11 cellular contexts compared by ENCODE assay signal in the genomic region with DNA sequence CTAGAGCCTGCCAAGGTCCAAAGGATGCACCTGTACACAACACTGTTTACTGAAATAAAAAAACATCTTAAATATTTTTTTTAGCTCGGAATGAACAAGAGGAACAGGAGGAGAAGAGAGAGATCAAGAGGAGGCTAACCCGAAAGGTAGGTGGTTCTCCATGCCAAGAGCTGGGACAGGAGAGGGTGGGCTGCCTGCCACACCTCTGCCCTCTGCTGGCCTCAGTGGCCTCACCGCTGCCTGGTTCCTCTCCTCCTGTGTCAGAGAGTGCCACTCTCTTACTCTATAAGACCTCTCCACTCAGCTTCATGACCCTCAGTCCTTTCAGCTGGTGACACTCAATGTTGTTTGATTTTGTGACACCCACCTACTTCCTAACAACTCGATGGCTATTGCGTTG. TPM values are rescaled to one million over a fixed set of nuclear protein-coding genes. Genes with fewer than 3 reads are reported as not detected.
DNase-seq lines count a peak whose midpoint lies in the region; ATAC-seq and TF ChIP-seq lines count a peak whose summit lies in the region.
"Had no signal": no experiment of that assay in that cellular context is flagged by ENCODE, and none has a peak within 500 bp of the region (broad histone marks: within the 10 kb centered on the region; RNA-seq: fewer than 3 reads in every experiment).

No MANE protein-coding gene starts in this region.

- no peak for TF ChIP-seq POLR2A in transverse colon (IDR thresholded peaks at IDR 0.05)

- POLR2A ChIA-PET in HEK293T (lab: Yijun Ruan, JAX) (interaction anchor here (1.2 kb wide), 1 partner anchor 51 kb away, joined by 4 read pairs; no protein-coding TSS in a partner anchor), WTC11 (lab: Charles Lee) (no interaction called here)

- no peaks in the 10 kb centered on the region for H3K36me3 Mint-ChIP-seq in WTC11
- H3K36me3 Mint-ChIP-seq in activated T-helper 17 cell treated with anti-CD3 and anti-CD28 coated beads, Interleukin-2, amount 50 U/mL, for 72 hours (ENCODE audit: low read depth) = no peaks in the 10 kb centered on the region

- no peak overlapping the region for H3K4me3 ChIP-seq in transverse colon
- H3K4me3 ChIP-seq: thyroid gland had no signal

- in situ Hi-C loops in transverse colon (cut with MboI; ENCODE audit: low pct_ligation_motif_present in 1 of 4, low pct_unique_long_range_greater_than_20kb in 1 of 4, low sequenced_read_pairs in 3 of 4) = no loop called here

- H3K36me3 ChIP-seq in transverse colon = no peaks in the 10 kb centered on the region
- H3K36me3 ChIP-seq: thyroid gland had no signal

- TF ChIP-seq EP300 in transverse colon (IDR thresholded peaks at IDR 0.05; ENCODE audit: low read depth) = no peak

- peak; percentile 20; the same call in 1 of the 2 replicates for TF ChIP-seq CTCF in WTC11 (IDR thresholded peaks at IDR 0.05)
- no peak for TF ChIP-seq CTCF in transverse colon (IDR thresholded peaks at IDR 0.05)

- no peak overlapping the region for H3K27ac Mint-ChIP-seq in WTC11
- no peak overlapping the region for H3K27ac Mint-ChIP-seq in activated T-helper 17 cell treated with anti-CD3 and anti-CD28 coated beads, Interleukin-2, amount 50 U/mL, for 72 hours

- intact Hi-C loops in transverse colon (cut with DNase I; ENCODE audit: low total_unique reads) = no loop called here

- H3K9me3 Mint-ChIP-seq in WTC11 = no peaks in the 10 kb centered on the region
- no peaks in the 10 kb centered on the region for H3K9me3 Mint-ChIP-seq in activated T-helper 17 cell treated with anti-CD3 and anti-CD28 coated beads, Interleukin-2, amount 50 U/mL, for 72 hours

- no peaks in the 10 kb centered on the region for H3K4me1 ChIP-seq in transverse colon
- H3K4me1 ChIP-seq: thyroid gland had no signal

- H3K4me1 Mint-ChIP-seq in WTC11 = peaks cover 18% of the 10 kb centered on the region
- H3K4me1 Mint-ChIP-seq in activated T-helper 17 cell treated with anti-CD3 and anti-CD28 coated beads, Interleukin-2, amount 50 U/mL, for 72 hours = peaks cover 7% of the 10 kb centered on the region

- H3K27ac ChIP-seq in transverse colon = no peak overlapping the region
- H3K27ac ChIP-seq: thyroid gland had no signal

- no peaks in the 10 kb centered on the region for H3K27me3 ChIP-seq in transverse colon
- H3K27me3 ChIP-seq: thyroid gland had no signal

- no peak overlapping the region for H3K4me3 Mint-ChIP-seq in WTC11
- H3K4me3 Mint-ChIP-seq in activated T-helper 17 cell treated with anti-CD3 and anti-CD28 coated beads, Interleukin-2, amount 50 U/mL, for 72 hours = no peak overlapping the region

- no peaks in the 10 kb centered on the region for H3K27me3 Mint-ChIP-seq in WTC11 (ENCODE audit: low read depth)
- H3K27me3 Mint-ChIP-seq in activated T-helper 17 cell treated with anti-CD3 and anti-CD28 coated beads, Interleukin-2, amount 50 U/mL, for 72 hours = no peaks in the 10 kb centered on the region

- no peaks in the 10 kb centered on the region for H3K9me3 ChIP-seq in transverse colon
- H3K9me3 ChIP-seq: thyroid gland had no signal

- CTCF ChIA-PET in HEK293T (lab: Yijun Ruan, JAX) (interaction anchor here (0.6 to 1.9 kb wide), 4 partner anchors 83 to 370 kb away, joined by 3 to 6 read pairs (median 4); no protein-coding TSS in a partner anchor), WTC11 (lab: Charles Lee) (interaction anchor here (0.6 to 3.2 kb wide), 14 partner anchors 9 to 367 kb away, joined by 3 to 22 read pairs (median 4); no protein-coding TSS in a partner anchor)

- 76 to 87% methylated on average over 4 to 5 of the region's 5 CpGs for WGBS in transverse colon (ENCODE audit: low coverage in 1 of 2), 2 donors

- peak; percentile 4 to 5 for DNase-seq in NCI-H2081 (lab: John Stamatoyannopoulos, UW)
- DNase-seq in NCI-H2081 treated with DMSO at 0.1 percent for 48 hours (lab: John Stamatoyannopoulos, UW) = no peak
- DNase-seq in HEK293T (ENCODE audit: extremely low spot score) = peak; percentile 24
- peak; percentile 62 for DNase-seq in WTC11 (ENCODE audit: low spot score)
- DNase-seq in mesenteric fat pad (ENCODE audit: low spot score) = peak; percentile 35
- DNase-seq in transverse colon = no peak
- DNase-seq: activated gamma-delta T cell, mesenchymal stem cell, thyroid gland had no signal

- ATAC-seq in WTC11 (peak; percentile 92), GM21786 (IDR thresholded peaks at IDR 0.05; ENCODE audit: unreplicated experiment) (no peak)
- ATAC-seq in activated T-helper 17 cell treated with anti-CD3 and anti-CD28 coated beads, Interleukin-2, amount 50 U/mL, for 72 hours (replicated peaks) = no peak

TF ChIP-seq in HEK293T, 16 proteins besides CTCF, POLR2A, EP300 and RAD21:
- TF ChIP-seq ZNF384 (IDR thresholded peaks at IDR 0.05) = no peak
- TF ChIP-seq BHLHE40 (IDR thresholded peaks at IDR 0.05; ENCODE audit: borderline replicate concordance) = no peak
- no peak for TF ChIP-seq NFRKB (IDR thresholded peaks at IDR 0.05)
- no peak for TF ChIP-seq FOXA1 (IDR thresholded peaks at IDR 0.05)
- no peak for TF ChIP-seq HDGF (IDR thresholded peaks at IDR 0.05; ENCODE audit: borderline replicate concordance)
- TF ChIP-seq SUZ12 (IDR thresholded peaks at IDR 0.05) = no peak
- TF ChIP-seq L3MBTL2 (conservative IDR thresholded peaks at IDR 0.05) = no peak

TF ChIP-seq in WTC11, 78 proteins besides CTCF, POLR2A, EP300 and RAD21 (continues in another document):
- TF ChIP-seq TP53 (CRISPR knock-in tag; IDR thresholded peaks at IDR 0.05) (no peak), ZNF317 (CRISPR knock-in tag; IDR thresholded peaks at IDR 0.05; ENCODE audit: borderline replicate concordance, low read depth) (no peak), RORB (CRISPR knock-in tag; IDR thresholded peaks at IDR 0.05) (no peak), SOX15 (CRISPR knock-in tag; IDR thresholded peaks at IDR 0.05) (no peak), NFATC4 (CRISPR knock-in tag; IDR thresholded peaks at IDR 0.05) (no peak), RELA (CRISPR knock-in tag; IDR thresholded peaks at IDR 0.05; ENCODE audit: borderline replicate concordance) (no peak), ZNF138 (CRISPR knock-in tag; conservative IDR thresholded peaks at IDR 0.05) (no peak)
- TF ChIP-seq, protein P1, sequence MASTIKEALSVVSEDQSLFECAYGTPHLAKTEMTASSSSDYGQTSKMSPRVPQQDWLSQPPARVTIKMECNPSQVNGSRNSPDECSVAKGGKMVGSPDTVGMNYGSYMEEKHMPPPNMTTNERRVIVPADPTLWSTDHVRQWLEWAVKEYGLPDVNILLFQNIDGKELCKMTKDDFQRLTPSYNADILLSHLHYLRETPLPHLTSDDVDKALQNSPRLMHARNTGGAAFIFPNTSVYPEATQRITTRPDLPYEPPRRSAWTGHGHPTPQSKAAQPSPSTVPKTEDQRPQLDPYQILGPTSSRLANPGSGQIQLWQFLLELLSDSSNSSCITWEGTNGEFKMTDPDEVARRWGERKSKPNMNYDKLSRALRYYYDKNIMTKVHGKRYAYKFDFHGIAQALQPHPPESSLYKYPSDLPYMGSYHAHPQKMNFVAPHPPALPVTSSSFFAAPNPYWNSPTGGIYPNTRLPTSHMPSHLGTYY (CRISPR knock-in tag; IDR thresholded peaks at IDR 0.05) = no peak
- TF ChIP-seq, protein P2, sequence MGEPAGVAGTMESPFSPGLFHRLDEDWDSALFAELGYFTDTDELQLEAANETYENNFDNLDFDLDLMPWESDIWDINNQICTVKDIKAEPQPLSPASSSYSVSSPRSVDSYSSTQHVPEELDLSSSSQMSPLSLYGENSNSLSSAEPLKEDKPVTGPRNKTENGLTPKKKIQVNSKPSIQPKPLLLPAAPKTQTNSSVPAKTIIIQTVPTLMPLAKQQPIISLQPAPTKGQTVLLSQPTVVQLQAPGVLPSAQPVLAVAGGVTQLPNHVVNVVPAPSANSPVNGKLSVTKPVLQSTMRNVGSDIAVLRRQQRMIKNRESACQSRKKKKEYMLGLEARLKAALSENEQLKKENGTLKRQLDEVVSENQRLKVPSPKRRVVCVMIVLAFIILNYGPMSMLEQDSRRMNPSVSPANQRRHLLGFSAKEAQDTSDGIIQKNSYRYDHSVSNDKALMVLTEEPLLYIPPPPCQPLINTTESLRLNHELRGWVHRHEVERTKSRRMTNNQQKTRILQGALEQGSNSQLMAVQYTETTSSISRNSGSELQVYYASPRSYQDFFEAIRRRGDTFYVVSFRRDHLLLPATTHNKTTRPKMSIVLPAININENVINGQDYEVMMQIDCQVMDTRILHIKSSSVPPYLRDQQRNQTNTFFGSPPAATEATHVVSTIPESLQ (CRISPR knock-in tag; IDR thresholded peaks at IDR 0.05) = no peak
- TF ChIP-seq, protein P3, sequence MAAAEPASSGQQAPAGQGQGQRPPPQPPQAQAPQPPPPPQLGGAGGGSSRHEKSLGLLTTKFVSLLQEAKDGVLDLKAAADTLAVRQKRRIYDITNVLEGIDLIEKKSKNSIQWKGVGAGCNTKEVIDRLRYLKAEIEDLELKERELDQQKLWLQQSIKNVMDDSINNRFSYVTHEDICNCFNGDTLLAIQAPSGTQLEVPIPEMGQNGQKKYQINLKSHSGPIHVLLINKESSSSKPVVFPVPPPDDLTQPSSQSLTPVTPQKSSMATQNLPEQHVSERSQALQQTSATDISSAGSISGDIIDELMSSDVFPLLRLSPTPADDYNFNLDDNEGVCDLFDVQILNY (CRISPR knock-in tag; IDR thresholded peaks at IDR 0.05) = no peak
- TF ChIP-seq, protein P4, sequence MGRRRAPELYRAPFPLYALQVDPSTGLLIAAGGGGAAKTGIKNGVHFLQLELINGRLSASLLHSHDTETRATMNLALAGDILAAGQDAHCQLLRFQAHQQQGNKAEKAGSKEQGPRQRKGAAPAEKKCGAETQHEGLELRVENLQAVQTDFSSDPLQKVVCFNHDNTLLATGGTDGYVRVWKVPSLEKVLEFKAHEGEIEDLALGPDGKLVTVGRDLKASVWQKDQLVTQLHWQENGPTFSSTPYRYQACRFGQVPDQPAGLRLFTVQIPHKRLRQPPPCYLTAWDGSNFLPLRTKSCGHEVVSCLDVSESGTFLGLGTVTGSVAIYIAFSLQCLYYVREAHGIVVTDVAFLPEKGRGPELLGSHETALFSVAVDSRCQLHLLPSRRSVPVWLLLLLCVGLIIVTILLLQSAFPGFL (CRISPR knock-in tag; IDR thresholded peaks at IDR 0.05; ENCODE audit: borderline replicate concordance) = no peak
- TF ChIP-seq, protein P5, sequence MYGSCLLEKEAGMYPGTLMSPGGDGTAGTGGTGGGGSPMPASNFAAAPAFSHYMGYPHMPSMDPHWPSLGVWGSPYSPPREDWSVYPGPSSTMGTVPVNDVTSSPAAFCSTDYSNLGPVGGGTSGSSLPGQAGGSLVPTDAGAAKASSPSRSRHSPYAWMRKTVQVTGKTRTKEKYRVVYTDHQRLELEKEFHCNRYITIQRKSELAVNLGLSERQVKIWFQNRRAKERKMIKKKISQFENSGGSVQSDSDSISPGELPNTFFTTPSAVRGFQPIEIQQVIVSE (CRISPR knock-in tag; IDR thresholded peaks at IDR 0.05; ENCODE audit: borderline replicate concordance) = no peak

RNA-seq across cellular contexts. Expression of a gene that starts 50.2 kb away (rescaled TPM):
- total RNA-seq in WTC11 (2021) = 44.9 to 47.6 TPM (median 45.3 TPM) in 3 replicates
- total RNA-seq in mesenteric fat pad = 11.0 TPM
- 10 to 100 TPM in 1 of 2 donors, 1 to 10 TPM in 1; 9.6 to 16.2 TPM for total RNA-seq in activated T-helper 17 cell treated with anti-CD3 and anti-CD28 coated beads, Interleukin-2, amount 50 U/mL, for 72 hours
- total RNA-seq in transverse colon = 10 to 100 TPM; 10.5 to 39.8 (median 15.0) TPM

Comparison
In these comparisons a context has a peak if more than half of its experiments do, and no peak if none do; other contexts are left out.
1. DNase-seq: peak in NCI-H2081 (2 of 2), HEK293T (single experiment), WTC11 (single experiment) and mesenteric fat pad (single experiment); none in NCI-H2081 treated with DMSO at 0.1 percent for 48 hours (single experiment) and transverse colon (single experiment).